Comparison of ENCODE assay signal across 31 cellular contexts in the genomic region with DNA sequence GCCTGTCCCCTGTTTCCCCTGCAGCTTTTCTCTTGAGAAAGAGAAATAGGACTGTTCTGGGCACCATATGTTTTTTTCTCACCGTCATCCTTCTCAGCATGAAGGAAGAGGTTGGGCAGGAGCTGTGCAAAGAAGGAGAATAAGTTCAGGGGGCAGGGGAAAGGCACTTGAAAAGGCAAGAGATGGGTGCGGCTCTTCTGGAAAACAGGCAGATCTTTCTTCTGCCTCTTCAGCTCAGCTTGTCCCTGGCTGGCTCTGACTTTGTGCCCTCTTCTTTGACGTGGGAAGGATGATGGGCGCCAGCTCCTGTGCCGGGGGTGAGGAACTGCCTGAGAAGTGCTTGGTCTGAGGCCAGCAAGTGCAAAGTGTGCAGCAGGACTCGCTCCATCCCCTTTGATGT.
"Had no signal": no experiment of that assay in that cellular context is flagged by ENCODE, and none has a peak within 500 bp of the region (broad histone marks: within the 10 kb centered on the region; RNA-seq: fewer than 3 reads in every experiment).

No MANE protein-coding gene starts in this region.

- H3K36me3 Mint-ChIP-seq: activated naive CD4-positive, alpha-beta T cell treated with anti-CD3 and anti-CD28 coated beads, Interleukin-2, amount 50 U/mL, for 72 hours had no signal

- H3K9me3 ChIP-seq: adrenal gland, body of pancreas, MG63, Peyer's patch, SJSA1, SK-N-SH had no signal

- H3K9me3 Mint-ChIP-seq: activated CD4-positive, alpha-beta T cell treated with anti-CD3 and anti-CD28 coated beads, Interleukin-2, amount 10 ng/mL, durations not matched to agents 24 days and 14 days; activated naive CD4-positive, alpha-beta T cell treated with anti-CD3 and anti-CD28 coated beads for 36 hours; activated naive CD4-positive, alpha-beta T cell treated with anti-CD3 and anti-CD28 coated beads, Interleukin-2, amount 50 U/mL, for 72 hours; activated T-cell treated with anti-CD3 and anti-CD28 coated beads, Interleukin-2, amount 50 U/mL, for 4 hours; activated T-helper 1 cell treated with anti-CD3 and anti-CD28 coated beads, Interleukin-12 subunit alpha, Interleukin-12 subunit beta, Interleukin-2, Interleukin-4 antibody, amounts not matched to agents 30 ng/mL and 10 ng/mL and 1 ng/mL, durations not matched to agents 14 hours and 24 hours and 36 hours; T-helper 1 cell treated with Interleukin-12 subunit alpha and Interleukin-12 subunit beta and Interleukin-4 antibody, amounts not matched to agents 30 μg/mL and 1 μg/mL, for 36 hours; T-helper 2 cell treated with Interferon-gamma antibody and Interleukin-4, amounts not matched to agents 5 μg/mL and 100 μg/mL, for 36 hours had no signal

- H3K4me1 Mint-ChIP-seq: activated CD4-positive, alpha-beta T cell treated with anti-CD3 and anti-CD28 coated beads, Interleukin-2, amount 10 ng/mL, durations not matched to agents 24 days and 14 days had no signal

- H3K27me3 ChIP-seq: body of pancreas, MG63, Peyer's patch, SJSA1 had no signal

- H3K4me1 ChIP-seq: SJSA1 had no signal

- H3K27ac ChIP-seq: adrenal gland, body of pancreas, Peyer's patch, SJSA1 had no signal

- H3K4me3 Mint-ChIP-seq: activated CD4-positive, alpha-beta T cell treated with anti-CD3 and anti-CD28 coated beads, Interleukin-2, amount 10 ng/mL, durations not matched to agents 24 days and 14 days; activated naive CD4-positive, alpha-beta T cell treated with anti-CD3 and anti-CD28 coated beads for 36 hours; activated T-cell treated with anti-CD3 and anti-CD28 coated beads, Interleukin-2, amount 50 U/mL, for 4 hours; activated T-helper 1 cell treated with anti-CD3 and anti-CD28 coated beads, Interleukin-12 subunit alpha, Interleukin-12 subunit beta, Interleukin-2, Interleukin-4 antibody, amounts not matched to agents 30 ng/mL and 10 ng/mL and 1 ng/mL, durations not matched to agents 14 hours and 24 hours and 36 hours; T-helper 1 cell treated with Interleukin-12 subunit alpha and Interleukin-12 subunit beta and Interleukin-4 antibody, amounts not matched to agents 30 μg/mL and 1 μg/mL, for 36 hours; T-helper 2 cell treated with Interferon-gamma antibody and Interleukin-4, amounts not matched to agents 5 μg/mL and 100 μg/mL, for 36 hours had no signal

- H3K27ac Mint-ChIP-seq: activated CD4-positive, alpha-beta T cell treated with anti-CD3 and anti-CD28 coated beads, Interleukin-2, amount 10 ng/mL, durations not matched to agents 24 days and 14 days; activated naive CD4-positive, alpha-beta T cell treated with anti-CD3 and anti-CD28 coated beads for 36 hours; activated naive CD4-positive, alpha-beta T cell treated with anti-CD3 and anti-CD28 coated beads, Interleukin-2, amount 50 U/mL, for 72 hours; activated T-helper 1 cell treated with anti-CD3 and anti-CD28 coated beads, Interleukin-12 subunit alpha, Interleukin-12 subunit beta, Interleukin-2, Interleukin-4 antibody, amounts not matched to agents 30 ng/mL and 10 ng/mL and 1 ng/mL, durations not matched to agents 14 hours and 24 hours and 36 hours; T-helper 1 cell treated with Interleukin-12 subunit alpha and Interleukin-12 subunit beta and Interleukin-4 antibody, amounts not matched to agents 30 μg/mL and 1 μg/mL, for 36 hours; T-helper 2 cell treated with Interferon-gamma antibody and Interleukin-4, amounts not matched to agents 5 μg/mL and 100 μg/mL, for 36 hours had no signal

- H3K9ac ChIP-seq: SK-N-SH had no signal

- H3K36me3 ChIP-seq: adrenal gland, MG63, Peyer's patch, SJSA1 had no signal

- DNase-seq: activated CD4-positive, alpha-beta T cell treated with anti-CD3 and anti-CD28 coated beads, Interleukin-2, amount 10 ng/mL, durations not matched to agents 24 days and 14 days; activated CD4-positive, alpha-beta T cell treated with anti-CD3 and anti-CD28 coated beads, Interleukin-2, amount 50 U/mL, for 4 hours; activated CD8-positive, alpha-beta memory T cell treated with anti-CD3 and anti-CD28 coated beads, Interleukin-2, amount 50 U/mL, for 4 hours; activated gamma-delta T cell treated with Interleukin-2 at 50 U/mL for 16 hours; activated naive CD4-positive, alpha-beta T cell treated with anti-CD3 and anti-CD28 coated beads for 36 hours; activated T-cell treated with anti-CD3 and anti-CD28 coated beads for 4 hours; activated T-cell treated with anti-CD3 and anti-CD28 coated beads, Interleukin-2, amount 50 U/mL, for 4 hours; body of pancreas; Kasumi-1; KG1; MG63; NCI-H1048; NCI-H1105 treated with DMSO at 0.1 percent for 48 hours; NCI-H1436; NCI-H1694; NCI-H1930; NCI-H510A; NCI-H526; NCI-H748 treated with DMSO at 0.1 percent for 48 hours; NK-92 treated with Interleukin-12 subunit alpha and Interleukin-12 subunit beta, amount 100 ng/mL, for 24 hours; PC-3; Peyer's patch; RPMI8226; SHP77 treated with DMSO at 0.1 percent for 48 hours had no signal

- H3K4me3 ChIP-seq: adrenal gland, body of pancreas, MG63, Peyer's patch, SJSA1 had no signal
